Comparison of ENCODE assay signal across 34 cellular contexts in the genomic region with DNA sequence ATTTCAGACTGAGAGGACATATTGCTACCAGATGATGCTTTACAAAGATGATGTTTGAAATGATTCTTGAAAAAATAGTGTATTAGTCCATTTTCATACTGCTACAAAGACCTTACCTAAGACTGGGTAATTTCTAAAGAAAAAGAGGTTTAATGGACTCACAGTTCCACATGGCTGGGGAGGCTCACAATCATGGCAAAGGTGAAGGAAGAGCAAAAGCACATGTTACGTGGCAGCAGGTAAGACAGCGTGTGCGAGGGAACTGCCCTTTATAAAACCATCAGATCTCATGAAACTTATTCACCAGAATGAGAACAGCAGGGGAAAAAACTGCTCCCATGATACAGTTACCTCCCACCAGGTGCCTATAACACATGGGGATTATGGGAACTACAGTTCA.
"Had no signal": no experiment of that assay in that cellular context is flagged by ENCODE, and none has a peak within 500 bp of the region (broad histone marks: within the 10 kb centered on the region; RNA-seq: fewer than 3 reads in every experiment).

No MANE protein-coding gene starts in this region.

- ATAC-seq: activated naive CD4-positive, alpha-beta T cell treated with anti-CD3 and anti-CD28 coated beads, Interleukin-2, amount 50 U/mL, for 72 hours; activated naive CD8-positive, alpha-beta T cell treated with anti-CD3 and anti-CD28 coated beads, Interleukin-2, amount 50 U/mL, for 24 hours; activated T-cell treated with anti-CD3 and anti-CD28 coated beads, Interleukin-2, amount 50 U/mL, for 4 hours; activated T-cell treated with anti-CD3 and anti-CD28 coated beads, Interleukin-2, amount 50 U/mL, for 72 hours; activated T-helper 17 cell treated with anti-CD3 and anti-CD28 coated beads, Interleukin-2, amount 50 U/mL, for 72 hours; body of pancreas had no signal

- FAIRE-seq: astrocyte, bronchial epithelial cell had no signal

- H3K9me3 ChIP-seq: adrenal gland, ascending aorta, body of pancreas, breast epithelium had no signal

- H3K36me3 ChIP-seq: adrenal gland, ascending aorta, brain microvascular endothelial cell, breast epithelium, cardiac muscle cell had no signal

- DNase-seq: activated effector memory CD4-positive, alpha-beta T cell treated with anti-CD3 and anti-CD28 coated beads, Interleukin-2, amount 50 U/mL, for 16 hours; activated effector memory CD4-positive, alpha-beta T cell treated with Interleukin-2 at 50 U/mL for 16 hours; activated gamma-delta T cell; activated gamma-delta T cell treated with Interleukin-2 at 50 U/mL for 16 hours; activated naive CD4-positive, alpha-beta T cell; activated naive CD4-positive, alpha-beta T cell treated with anti-CD3 and anti-CD28 coated beads for 36 hours; activated naive CD4-positive, alpha-beta T cell treated with anti-CD3 and anti-CD28 coated beads, Interleukin-2, amount 10 ng/mL, durations not matched to agents 7 days and 5 days; activated naive CD4-positive, alpha-beta T cell treated with anti-CD3 and anti-CD28 coated beads, Interleukin-2, amount 50 U/mL, for 16 hours; activated naive CD4-positive, alpha-beta T cell treated with Interleukin-2 at 50 U/mL for 16 hours; activated naive CD8-positive, alpha-beta T cell treated with anti-CD3 and anti-CD28 coated beads for 36 hours; activated naive CD8-positive, alpha-beta T cell treated with anti-CD3 and anti-CD28 coated beads, Interleukin-2, amount 10 ng/mL, durations not matched to agents 7 days and 5 days; activated naive CD8-positive, alpha-beta T cell treated with anti-CD3 and anti-CD28 coated beads, Interleukin-2, amount 50 U/mL, for 24 hours; activated T-cell treated with anti-CD3 and anti-CD28 coated beads, Interleukin-2, amount 50 U/mL, for 1 hour; activated T-cell treated with anti-CD3 and anti-CD28 coated beads, Interleukin-2, amount 50 U/mL, for 24 hours; activated T-cell treated with anti-CD3 and anti-CD28 coated beads, Interleukin-2, amount 50 U/mL, for 4 hours; activated T-cell treated with anti-CD3 and anti-CD28 coated beads, Interleukin-2, amount 50 U/mL, for 48 hours; activated T-cell treated with anti-CD3 and anti-CD28 coated beads, Interleukin-2, amount 50 U/mL, for 72 hours; adrenal gland; amniotic stem cell; amygdala; anterior cingulate cortex; aorta; body of pancreas; brain microvascular endothelial cell; caudate nucleus; central memory CD4-positive, alpha-beta T cell; cerebellar nuclear complex had no signal

- H3K4me3 ChIP-seq: adrenal gland, ascending aorta, body of pancreas, breast epithelium, cardiac muscle cell had no signal

- H3K27me3 ChIP-seq: adrenal gland, ascending aorta, body of pancreas, brain microvascular endothelial cell, breast epithelium, cardiac muscle cell had no signal

- H3K4me1 ChIP-seq: adrenal gland, ascending aorta, body of pancreas, breast epithelium had no signal

- H3K27ac ChIP-seq: adrenal gland, ascending aorta, body of pancreas, brain microvascular endothelial cell, breast epithelium, cardiac muscle cell had no signal
